In the genomic region with DNA sequence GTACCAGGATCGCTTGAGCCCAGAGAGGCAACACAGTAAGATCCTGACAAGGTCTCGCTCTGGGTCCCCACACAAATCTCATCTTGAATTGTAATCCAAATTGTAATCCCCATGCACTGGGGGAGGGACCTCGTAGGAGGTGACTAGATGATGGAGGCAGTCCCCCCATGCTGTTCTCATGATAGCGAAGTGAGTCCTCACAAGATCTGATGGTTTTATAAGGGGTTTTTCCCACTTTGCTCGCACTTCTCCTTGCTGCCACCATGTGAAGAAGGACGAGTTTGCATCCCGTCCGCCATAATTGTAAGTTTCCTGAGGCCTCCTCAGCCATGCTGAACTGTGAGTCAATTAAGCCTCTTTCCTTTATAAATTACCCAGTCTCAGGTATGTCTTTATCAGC, we compare ENCODE assay signal across 8 cellular contexts. TPM values are rescaled to one million over a fixed set of nuclear protein-coding genes. Genes with fewer than 3 reads are reported as not detected.
DNase-seq lines count a peak whose midpoint lies in the region; ATAC-seq and TF ChIP-seq lines count a peak whose summit lies in the region.

No MANE protein-coding gene starts in this region.

- H3K27me3 Mint-ChIP-seq in activated naive CD8-positive, alpha-beta T cell, result no peaks in the 10 kb centered on the region

- H3K4me3 ChIP-seq in esophagus muscularis mucosa, result no peak overlapping the region

- no peaks in the 10 kb centered on the region for H3K27me3 ChIP-seq in esophagus muscularis mucosa

- 94% methylated on average over 7 of the region's 8 CpGs for WGBS in esophagus muscularis mucosa

- peaks cover 0 to 4% (median 1%) of the 10 kb centered on the region in 4 donors for H3K4me1 ChIP-seq in esophagus muscularis mucosa

- no peaks in the 10 kb centered on the region for H3K9me3 ChIP-seq in esophagus muscularis mucosa

- no peak for TF ChIP-seq CTCF in esophagus muscularis mucosa (IDR thresholded peaks at IDR 0.05)

- H3K36me3 Mint-ChIP-seq in activated naive CD8-positive, alpha-beta T cell, result peaks cover 2% of the 10 kb centered on the region

- no peaks in the 10 kb centered on the region for H3K9me3 Mint-ChIP-seq in activated naive CD8-positive, alpha-beta T cell (ENCODE audit: low read depth)

- peak; percentile 30 for DNase-seq in stimulated activated CD4-positive, alpha-beta T cell treated with anti-CD3 and anti-CD28 coated beads, Interleukin-15, amount 100 ng/mL, for 24 hours
- DNase-seq in stimulated activated CD4-positive, alpha-beta T cell treated with anti-CD3 and anti-CD28 coated beads, Interleukin-4, amount 100 ng/mL, for 4 hours, result no peak
- DNase-seq in esophagus muscularis mucosa (ENCODE audit: extremely low spot score) (no peak), pons (ENCODE audit: low spot score) (no peak), amniotic stem cell (lab: John Stamatoyannopoulos, UW) (no peak)

- ATAC-seq in HG03378 (IDR thresholded peaks at IDR 0.05; ENCODE audit: unreplicated experiment) (peak; percentile 29), GM18873 (IDR thresholded peaks at IDR 0.05; ENCODE audit: low FRiP score, unreplicated experiment) (no peak)

- intact Hi-C loops in esophagus muscularis mucosa (cut with DNase I), result no loop called here

- H3K4me3 Mint-ChIP-seq in activated naive CD8-positive, alpha-beta T cell, result peak overlapping the region; percentile 77

- H3K4me1 Mint-ChIP-seq in activated naive CD8-positive, alpha-beta T cell (ENCODE audit: low read depth), result peaks cover 51% of the 10 kb centered on the region

- TF ChIP-seq EP300 in esophagus muscularis mucosa (IDR thresholded peaks at IDR 0.05), result no peak

- H3K36me3 ChIP-seq in esophagus muscularis mucosa, result no peaks in the 10 kb centered on the region

- peak overlapping the region; percentile 92 for H3K27ac Mint-ChIP-seq in activated naive CD8-positive, alpha-beta T cell

- no peak for TF ChIP-seq POLR2A in esophagus muscularis mucosa (IDR thresholded peaks at IDR 0.05; ENCODE audit: low read depth)

- no peak overlapping the region for H3K27ac ChIP-seq in esophagus muscularis mucosa (replicated peaks in 1 of 4)

RNA-seq across cellular contexts. Expression of a gene that starts 46.0 kb away (rescaled TPM):
- 10 to 100 TPM; 12.1 to 18.1 (median 14.3) TPM for total RNA-seq in esophagus muscularis mucosa
